ENCODE assay signal across 1 cellular context in genomic region chr17:55587608-55588139, GRCh38.
TF ChIP-seq lines count a peak whose summit lies in the region.

No MANE protein-coding gene starts in this region.

TF ChIP-seq in H1, 55 proteins besides CTCF, POLR2A, EP300 and RAD21:
- TF ChIP-seq, protein P1, sequence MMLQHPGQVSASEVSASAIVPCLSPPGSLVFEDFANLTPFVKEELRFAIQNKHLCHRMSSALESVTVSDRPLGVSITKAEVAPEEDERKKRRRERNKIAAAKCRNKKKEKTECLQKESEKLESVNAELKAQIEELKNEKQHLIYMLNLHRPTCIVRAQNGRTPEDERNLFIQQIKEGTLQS (IDR thresholded peaks at IDR 0.05; ENCODE audit: insufficient read depth, low read depth, low read length): no peak
- no peak for TF ChIP-seq SIN3A (conservative IDR thresholded peaks at IDR 0.05 in 1 of 2, IDR thresholded peaks at IDR 0.05 in 1 of 2; ENCODE audit: low read depth in 1 of 2, low read length in 2 of 2)
- no peak for TF ChIP-seq SUZ12 (IDR thresholded peaks at IDR 0.05; ENCODE audit: low read length)
- TF ChIP-seq, protein P2, sequence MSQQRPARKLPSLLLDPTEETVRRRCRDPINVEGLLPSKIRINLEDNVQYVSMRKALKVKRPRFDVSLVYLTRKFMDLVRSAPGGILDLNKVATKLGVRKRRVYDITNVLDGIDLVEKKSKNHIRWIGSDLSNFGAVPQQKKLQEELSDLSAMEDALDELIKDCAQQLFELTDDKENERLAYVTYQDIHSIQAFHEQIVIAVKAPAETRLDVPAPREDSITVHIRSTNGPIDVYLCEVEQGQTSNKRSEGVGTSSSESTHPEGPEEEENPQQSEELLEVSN (IDR thresholded peaks at IDR 0.05): no peak
- TF ChIP-seq JUN (IDR thresholded peaks at IDR 0.05; ENCODE audit: low read depth, low read length): no peak
- no peak for TF ChIP-seq CBX8 (IDR thresholded peaks at IDR 0.05; ENCODE audit: borderline replicate concordance, low read depth, low read length)
